13 cellular contexts compared by ENCODE assay signal in the genomic region with DNA sequence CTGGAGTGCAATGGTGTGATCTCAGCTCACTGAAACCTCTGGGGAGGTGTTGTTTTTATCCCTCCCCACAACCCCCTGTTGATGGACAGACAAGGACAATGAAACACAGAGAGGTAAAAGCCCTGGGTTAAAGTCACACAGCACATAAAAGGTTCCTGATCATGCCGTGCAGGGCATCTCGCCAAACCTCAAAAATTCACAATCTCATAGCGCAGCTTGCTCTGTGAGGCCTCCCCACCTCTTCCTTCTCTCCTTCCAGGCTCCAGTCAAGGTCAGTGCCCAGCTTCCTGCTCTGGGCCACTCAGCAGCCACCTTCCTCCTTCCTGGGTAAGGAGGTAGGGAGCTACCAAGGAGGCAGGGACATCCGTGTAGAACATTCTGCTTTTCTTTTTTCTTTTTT. TPM values are rescaled to one million over a fixed set of nuclear protein-coding genes. Genes with fewer than 3 reads are reported as not detected.
A peak's percentile ranks its signal among the peaks of the same experiment; 100 is the strongest.
DNase-seq lines count a peak whose midpoint lies in the region; ATAC-seq, FAIRE-seq and TF ChIP-seq lines count a peak whose summit lies in the region.
"Had no signal": no experiment of that assay in that cellular context is flagged by ENCODE, and none has a peak within 500 bp of the region (broad histone marks: within the 10 kb centered on the region; RNA-seq: fewer than 3 reads in every experiment).

No MANE protein-coding gene starts in this region.

- ATAC-seq in GM18867 (IDR thresholded peaks at IDR 0.05; ENCODE audit: unreplicated experiment): no peak
- ATAC-seq: heart right ventricle had no signal

- no peak overlapping the region for H3K4me3 Mint-ChIP-seq in MCF 10A (ENCODE audit: unreplicated experiment)
- H3K4me3 Mint-ChIP-seq: neural progenitor cell had no signal

- no peaks in the 10 kb centered on the region for H3K4me1 ChIP-seq in breast epithelium
- H3K4me1 ChIP-seq: HAP-1 had no signal

- no peaks in the 10 kb centered on the region for H3K27me3 ChIP-seq in breast epithelium

- no peaks in the 10 kb centered on the region for H3K36me3 ChIP-seq in breast epithelium
- H3K36me3 ChIP-seq: HAP-1, neural progenitor cell had no signal

- no TSS peak for BruUV-seq in MCF 10A (replicated peaks; lab: Mats Ljungman, UMichigan)

- DNase-seq in MCF 10A (ENCODE audit: unreplicated experiment): peak; percentile 75
- no peak for DNase-seq in breast epithelium (ENCODE audit: low spot score in 2 of 2)
- DNase-seq in UCSD-AML1 (lab: John Stamatoyannopoulos, UW; ENCODE audit: unreplicated experiment): peak; percentile 67
- DNase-seq in glomerular visceral epithelial cell (ENCODE audit: extremely low spot score): peak; percentile 80
- DNase-seq in GM12892 (ENCODE audit: insufficient read length): no peak
- DNase-seq in retina: no peak
- DNase-seq in NCI-H2081 (lab: John Stamatoyannopoulos, UW): no peak
- DNase-seq: activated CD4-positive, alpha-beta T cell treated with anti-CD3 and anti-CD28 coated beads for 1 hour; anterior cingulate cortex; heart right ventricle had no signal

- H3K4me3 ChIP-seq in breast epithelium: no peak overlapping the region
- H3K4me3 ChIP-seq: HAP-1, heart right ventricle, neural progenitor cell had no signal

- H3K4me1 Mint-ChIP-seq in MCF 10A (ENCODE audit: insufficient read depth, unreplicated experiment): peaks cover 12% of the 10 kb centered on the region

- H3K27me3 Mint-ChIP-seq in MCF 10A (ENCODE audit: insufficient read depth, unreplicated experiment): no peaks in the 10 kb centered on the region

- H3K9me3 Mint-ChIP-seq in MCF 10A (ENCODE audit: unreplicated experiment): no peaks in the 10 kb centered on the region
- H3K9me3 Mint-ChIP-seq: neural progenitor cell had no signal

- intact Hi-C loops in MCF 10A (cut with micrococcal nuclease) (no loop called here), breast epithelium (cut with DNase I; ENCODE audit: low total_unique reads) (no loop called here)

- H3K36me3 Mint-ChIP-seq in MCF 10A (ENCODE audit: insufficient read depth, unreplicated experiment): no peaks in the 10 kb centered on the region

- no peaks in the 10 kb centered on the region for H3K9me3 ChIP-seq in breast epithelium
- H3K9me3 ChIP-seq: HAP-1, heart right ventricle had no signal

- H3K27ac ChIP-seq in breast epithelium: peak overlapping the region in 1 of 2 donors; percentile 19
- H3K27ac ChIP-seq: heart right ventricle, neural progenitor cell had no signal

- TF ChIP-seq POLR2A in breast epithelium (IDR thresholded peaks at IDR 0.05) (no peak), GM12892 (IDR thresholded peaks at IDR 0.05; ENCODE audit: low read depth, low read length) (no peak)

- TF ChIP-seq CTCF in MCF 10A (IDR thresholded peaks at IDR 0.05; ENCODE audit: unreplicated experiment): no peak
- TF ChIP-seq CTCF in breast epithelium (IDR thresholded peaks at IDR 0.05): no peak

- POLR2A ChIA-PET in MCF 10A (lab: Yijun Ruan, JAX): interaction anchor here (1.1 to 1.2 kb wide), 2 partner anchors 17 to 52 kb away, joined by 3 read pairs; a partner anchor contains a TSS

- CTCF ChIA-PET in MCF 10A (lab: Yijun Ruan, JAX): no interaction called here

- no peak for FAIRE-seq in GM12892 (lab: Jason Lieb, UNC)

- H3K27ac Mint-ChIP-seq in MCF 10A (ENCODE audit: low read depth, unreplicated experiment): peak overlapping the region; percentile 50

RNA-seq across cellular contexts. Expression of a gene that starts 2.3 kb away (rescaled TPM):
- total RNA-seq in MCF 10A (2022) (not detected in 2 replicates), breast epithelium (1 to 10 TPM in 2 of 3 donors, not detected in 1; 2.6 to 5.9 TPM)
- 0.32 TPM for polyA plus RNA-seq in GM12892 (2012; ENCODE audit: missing spikeins)
- total RNA-seq: heart right ventricle had no signal

RNA-seq across cellular contexts. Expression of a gene that starts 21.5 kb away (rescaled TPM):
- 0.22 and 0.65 TPM in 2 replicates for total RNA-seq in MCF 10A (2022)
- 1 to 10 TPM in 2 of 3 donors, under 1 TPM in 1; 0.32 to 1.9 (median 1.3) TPM for total RNA-seq in breast epithelium
- 0.55 TPM for polyA plus RNA-seq in GM12892 (2012; ENCODE audit: missing spikeins)

RNA-seq across cellular contexts. Expression of a gene that starts 25.2 kb away (rescaled TPM):
- total RNA-seq in MCF 10A (2022): 0.17 TPM in 1 of 2 replicates, not detected in the other
- total RNA-seq in breast epithelium: 1 to 10 TPM in 2 of 3 donors, under 1 TPM in 1; 0.64 to 2.9 (median 2.6) TPM
- polyA plus RNA-seq in GM12892 (2012; ENCODE audit: missing spikeins): not detected

RNA-seq across cellular contexts. Expression of a gene that starts 42.4 kb away (rescaled TPM):
- total RNA-seq in MCF 10A (2022) (1.9 and 3.0 TPM in 2 replicates), breast epithelium (10 to 100 TPM in 2 of 3 donors, 1 to 10 TPM in 1; 7.7 to 28.2 (median 10.7) TPM)
- polyA plus RNA-seq in GM12892 (2012; ENCODE audit: missing spikeins): not detected

RNA-seq across cellular contexts. Expression of a gene that starts 48.7 kb away (rescaled TPM):
- total RNA-seq in MCF 10A (2022): 3.5 and 4.2 TPM in 2 replicates
- under 1 TPM in 1 of 3 donors, not detected in 2; 0.29 TPM for total RNA-seq in breast epithelium
- polyA plus RNA-seq in GM12892 (2012; ENCODE audit: missing spikeins): not detected

Comparison
In these comparisons a context has a peak if more than half of its experiments do, and no peak if none do; other contexts are left out.
1. DNase-seq: peak in MCF 10A (single experiment), UCSD-AML1 (single experiment) and glomerular visceral epithelial cell (single experiment); none in breast epithelium (0 of 2), GM12892 (single experiment), retina (single experiment) and NCI-H2081 (0 of 2).